In the genomic region with DNA sequence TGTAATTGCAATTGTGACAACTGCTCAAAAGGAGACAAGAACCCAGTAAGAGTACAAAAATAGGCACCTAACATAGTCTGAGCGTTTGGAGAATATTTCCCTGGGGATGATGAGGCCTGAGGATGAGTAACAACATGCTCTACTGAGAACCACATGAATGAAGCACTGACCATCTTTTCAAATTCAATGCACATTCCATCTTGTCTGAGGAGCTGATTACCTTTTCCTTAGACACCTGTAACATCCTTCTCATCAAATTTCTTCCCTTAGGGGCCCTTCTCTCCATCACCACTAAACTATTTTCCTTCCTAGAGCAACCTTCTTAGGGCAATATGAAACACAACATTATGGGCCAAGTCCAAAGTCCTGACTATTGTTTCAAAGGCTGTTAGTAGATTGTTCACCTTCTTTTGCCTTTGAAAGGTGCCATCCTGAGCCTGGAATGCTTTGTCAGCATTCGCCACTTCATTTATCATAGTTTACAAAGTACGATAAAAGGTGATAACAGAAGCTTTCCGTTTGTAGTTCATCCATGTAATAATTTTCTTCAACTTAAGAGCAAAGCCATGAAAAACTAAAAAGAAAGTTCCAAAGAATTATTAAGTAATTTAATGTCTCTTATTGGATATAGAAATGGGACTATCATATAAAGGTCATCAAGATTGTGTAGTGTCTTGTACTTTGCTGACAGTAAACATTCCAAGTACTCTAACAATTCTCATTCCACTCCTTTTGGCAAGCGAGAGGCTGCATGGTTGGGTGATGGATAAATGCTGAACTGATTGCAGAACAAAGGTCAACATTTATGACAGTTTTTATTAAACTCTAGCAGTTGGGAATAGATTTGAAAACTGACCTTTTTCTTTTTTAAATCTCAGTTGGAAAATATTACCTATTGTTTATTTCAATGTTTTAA, we compare ENCODE assay signal across 18 cellular contexts.
"Had no signal": no experiment of that assay in that cellular context is flagged by ENCODE, and none has a peak within 500 bp of the region (broad histone marks: within the 10 kb centered on the region; RNA-seq: fewer than 3 reads in every experiment).

No MANE protein-coding gene starts in this region.

- H3K4me1 Mint-ChIP-seq: activated CD4-positive, alpha-beta T cell treated with anti-CD3 and anti-CD28 coated beads for 36 hours had no signal

- H3K36me3 Mint-ChIP-seq: activated naive CD8-positive, alpha-beta T cell had no signal

- H3K27me3 ChIP-seq: right atrium auricular region, SJSA1, tibial artery had no signal

- H3K9me3 ChIP-seq: right atrium auricular region, SJSA1, tibial artery had no signal

- H3K36me3 ChIP-seq: right atrium auricular region, SJSA1, tibial artery had no signal

- DNase-seq: activated CD4-positive, alpha-beta T cell treated with anti-CD3 and anti-CD28 coated beads for 36 hours; activated CD8-positive, alpha-beta memory T cell treated with anti-CD3 and anti-CD28 coated beads, Interleukin-2, amount 50 U/mL, for 4 hours; activated CD8-positive, alpha-beta T cell treated with anti-CD3 and anti-CD28 coated beads, Interleukin-2, amount 10 ng/mL, durations not matched to agents 7 days and 5 days; activated gamma-delta T cell; activated T-cell treated with anti-CD3 and anti-CD28 coated beads, Interleukin-2, amount 50 U/mL, for 48 hours; anterior cingulate cortex; endodermal cell; erythroblast; nucleus accumbens; stimulated activated CD4-positive, alpha-beta T cell treated with anti-CD3 and anti-CD28 coated beads, Interleukin-4, amount 100 ng/mL, for 24 hours; stimulated activated naive CD4-positive, alpha-beta T cell; T-helper 2 cell; tibial artery had no signal

- H3K27ac ChIP-seq: right atrium auricular region, SJSA1, skin epidermis, tibial artery had no signal

- H3K4me3 Mint-ChIP-seq: activated CD4-positive, alpha-beta T cell treated with anti-CD3 and anti-CD28 coated beads for 36 hours; activated CD8-positive, alpha-beta T cell treated with anti-CD3 and anti-CD28 coated beads, Interleukin-2, amount 10 ng/mL, durations not matched to agents 7 days and 5 days; activated naive CD8-positive, alpha-beta T cell; endodermal cell; nephron had no signal

- ATAC-seq: activated CD4-positive, alpha-beta T cell treated with anti-CD3 and anti-CD28 coated beads for 36 hours; activated CD8-positive, alpha-beta T cell treated with anti-CD3 and anti-CD28 coated beads, Interleukin-2, amount 10 ng/mL, durations not matched to agents 7 days and 5 days had no signal

- H3K9me3 Mint-ChIP-seq: nephron had no signal

- H3K27me3 Mint-ChIP-seq: activated CD4-positive, alpha-beta T cell treated with anti-CD3 and anti-CD28 coated beads for 36 hours had no signal

- H3K4me3 ChIP-seq: right atrium auricular region, SJSA1, skin epidermis, tibial artery had no signal

- H3K27ac Mint-ChIP-seq: activated CD4-positive, alpha-beta T cell treated with anti-CD3 and anti-CD28 coated beads for 36 hours; activated CD8-positive, alpha-beta T cell treated with anti-CD3 and anti-CD28 coated beads, Interleukin-2, amount 10 ng/mL, durations not matched to agents 7 days and 5 days; activated naive CD8-positive, alpha-beta T cell; endodermal cell; nephron had no signal

- H3K4me1 ChIP-seq: right atrium auricular region, SJSA1, tibial artery had no signal
